Comparison of ENCODE assay signal across 11 cellular contexts in genomic region chr10:80501381-80501912, GRCh38. TPM values are rescaled to one million over a fixed set of nuclear protein-coding genes. Genes with fewer than 3 reads are reported as not detected.
DNase-seq lines count a peak whose midpoint lies in the region; ATAC-seq and TF ChIP-seq lines count a peak whose summit lies in the region.
"Had no signal": no experiment of that assay in that cellular context is flagged by ENCODE, and none has a peak within 500 bp of the region (broad histone marks: within the 10 kb centered on the region; RNA-seq: fewer than 3 reads in every experiment).

No MANE protein-coding gene starts in this region.

- intact Hi-C loops in right cardiac atrium (cut with DNase I): loop anchor here in 3 of 4 donors (5.0 to 10.0 kb wide), 4 partner anchors 44 to 117 kb away; no protein-coding TSS in a partner anchor
- intact Hi-C loops in left ventricle myocardium superior (cut with micrococcal nuclease): no loop called here
- intact Hi-C loops in vagina (cut with DNase I): loop anchor here (5.0 kb wide), 2 partner anchors 54 to 119 kb away; no protein-coding TSS in a partner anchor

- H3K4me3 Mint-ChIP-seq in mesothelial cell of epicardium: no peak overlapping the region

- in situ Hi-C loops in brain microvascular endothelial cell (cut with HindIII; ENCODE audit: low pct_ligation_motif_present, low sequenced_read_pairs): loop anchor here (10.0 kb wide), 1 partner anchor 47 kb away; the partner anchor contains the start of gene TSPAN14

- TF ChIP-seq CTCF in brain microvascular endothelial cell (IDR thresholded peaks at IDR 0.05; ENCODE audit: low read depth, low read length, missing control alignments) (no peak), mesothelial cell of epicardium (IDR thresholded peaks at IDR 0.05; ENCODE audit: unreplicated experiment) (no peak), vagina (IDR thresholded peaks at IDR 0.05) (no peak)

- H3K36me3 Mint-ChIP-seq in mesothelial cell of epicardium: peaks cover 11% of the 10 kb centered on the region

- H3K4me3 ChIP-seq in right cardiac atrium (ENCODE audit: low read length): no peak overlapping the region
- no peak overlapping the region for H3K4me3 ChIP-seq in brain microvascular endothelial cell (ENCODE audit: low read depth, low read length)
- no peak overlapping the region for H3K4me3 ChIP-seq in vagina

- H3K27ac ChIP-seq in right cardiac atrium (ENCODE audit: low read length): peak overlapping the region; percentile 65
- peak overlapping the region; percentile 56 for H3K27ac ChIP-seq in brain microvascular endothelial cell
- peak overlapping the region; percentile 91 for H3K27ac ChIP-seq in vagina

- no peak for DNase-seq in right cardiac atrium
- DNase-seq in left ventricle myocardium superior: no peak
- DNase-seq in brain microvascular endothelial cell: no peak
- DNase-seq in mesothelial cell of epicardium (ENCODE audit: low spot score in 2 of 2, unreplicated experiment in 2 of 2): no peak
- no peak for DNase-seq in vagina (ENCODE audit: extremely low spot score in 2 of 2)
- DNase-seq in D341Med (ENCODE audit: low spot score): no peak
- DNase-seq in NCI-H69 (lab: John Stamatoyannopoulos, UW): no peak
- DNase-seq: dermis blood vessel endothelial cell, NCI-H524 had no signal

- no peaks in the 10 kb centered on the region for H3K27me3 Mint-ChIP-seq in mesothelial cell of epicardium (ENCODE audit: low read depth)

- H3K36me3 ChIP-seq in brain microvascular endothelial cell (replicated peaks): peaks cover 11% of the 10 kb centered on the region
- no peaks in the 10 kb centered on the region for H3K36me3 ChIP-seq in vagina

- H3K4me1 Mint-ChIP-seq in mesothelial cell of epicardium: peaks cover 73% of the 10 kb centered on the region

- H3K27me3 ChIP-seq in right cardiac atrium (ENCODE audit: control insufficient read depth, insufficient read depth) (no peaks in the 10 kb centered on the region), brain microvascular endothelial cell (replicated peaks) (no peaks in the 10 kb centered on the region), vagina (no peaks in the 10 kb centered on the region)

- ATAC-seq in right cardiac atrium: no peak
- no peak for ATAC-seq in left ventricle myocardium superior
- no peak for ATAC-seq in GM18867 (IDR thresholded peaks at IDR 0.05; ENCODE audit: unreplicated experiment)

- peaks cover 7% of the 10 kb centered on the region for H3K9me3 Mint-ChIP-seq in mesothelial cell of epicardium

- 90% methylated on average over 3 of the region's 3 CpGs for WGBS in right cardiac atrium

- peaks cover 64% of the 10 kb centered on the region for H3K4me1 ChIP-seq in right cardiac atrium (ENCODE audit: control insufficient read depth, insufficient read depth, low read length)
- peaks cover 97% of the 10 kb centered on the region for H3K4me1 ChIP-seq in vagina

- no peaks in the 10 kb centered on the region for H3K9me3 ChIP-seq in right cardiac atrium (ENCODE audit: control insufficient read depth, low read length)
- H3K9me3 ChIP-seq in vagina: no peaks in the 10 kb centered on the region

- peak overlapping the region; percentile 43 for H3K27ac Mint-ChIP-seq in mesothelial cell of epicardium

- TF ChIP-seq POLR2A in vagina (IDR thresholded peaks at IDR 0.05): no peak

RNA-seq across cellular contexts. Expression of gene SH2D4B, which starts 36.3 kb away (rescaled TPM):
- total RNA-seq in right cardiac atrium: not detected
- not detected for polyA plus RNA-seq in right cardiac atrium
- not detected for total RNA-seq in left ventricle myocardium superior
- 0.27 to 0.29 TPM (median 0.27 TPM) in 3 replicates for total RNA-seq in mesothelial cell of epicardium
- total RNA-seq in vagina: not detected
- total RNA-seq: kidney epithelial cell had no signal

RNA-seq across cellular contexts. Expression of gene TSPAN14, which starts 47.3 kb away (rescaled TPM):
- total RNA-seq in right cardiac atrium (10 to 100 TPM; 24.4 to 44.1 (median 34.1) TPM), left ventricle myocardium superior (41.2 TPM), mesothelial cell of epicardium (106 to 113 TPM (median 109 TPM) in 3 replicates), vagina (98.0 TPM)
- 27.6 TPM for polyA plus RNA-seq in right cardiac atrium
